Comparison of ENCODE assay signal across 13 cellular contexts in the genomic region with DNA sequence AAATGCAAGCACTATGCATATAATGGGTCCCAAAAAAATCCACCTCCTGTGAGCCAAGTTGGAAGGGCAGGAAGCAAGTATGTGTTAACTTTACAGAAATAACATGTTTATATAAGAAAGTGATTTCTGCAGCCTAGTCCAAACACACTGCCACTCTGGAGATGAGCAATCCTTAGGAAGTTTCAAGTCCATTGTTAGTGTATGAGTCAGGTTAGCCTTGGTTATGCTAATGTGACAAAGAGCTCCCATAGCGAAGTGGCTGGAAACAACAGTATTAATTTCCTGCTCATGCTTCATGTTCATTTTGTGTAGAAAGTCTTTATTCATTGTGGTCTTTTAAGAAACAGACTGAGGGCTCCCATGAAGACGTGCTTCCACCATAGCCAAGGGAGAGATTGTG.
A peak's percentile ranks its signal among the peaks of the same experiment; 100 is the strongest.
DNase-seq lines count a peak whose midpoint lies in the region; ATAC-seq and TF ChIP-seq lines count a peak whose summit lies in the region.
"Had no signal": no experiment of that assay in that cellular context is flagged by ENCODE, and none has a peak within 500 bp of the region (broad histone marks: within the 10 kb centered on the region; RNA-seq: fewer than 3 reads in every experiment).

No MANE protein-coding gene starts in this region.

- H3F3A ChIP-seq in GM23248 (ENCODE audit: insufficient read depth) (peaks cover 23% of the 10 kb centered on the region), smooth muscle cell (ENCODE audit: low read depth) (peaks cover 14% of the 10 kb centered on the region)

- H3K27me3 ChIP-seq in GM23248 (replicated peaks; ENCODE audit: insufficient read depth) (0 out of 2 replicates have a peak, but pooled peaks cover 6% of the 10 kb centered on the region), smooth muscle cell (ENCODE audit: low read depth) (no peaks in the 10 kb centered on the region)

- WGBS in GM23248 (ENCODE audit: low coverage in 1 of 2, low lambda C conversion rate in 2 of 2, missing lambda C conversion rate in 2 of 2), 2 experiments: 9 to 16% methylated on average over 2 of the region's 2 CpGs
- 43% methylated on average over 2 of the region's 2 CpGs for WGBS in smooth muscle cell (ENCODE audit: low lambda C conversion rate)

- peaks cover 20% of the 10 kb centered on the region for H3K36me3 Mint-ChIP-seq in WTC11

- no peaks in the 10 kb centered on the region for H3K36me3 ChIP-seq in GM23248 (ENCODE audit: low read depth)
- no peaks in the 10 kb centered on the region for H3K36me3 ChIP-seq in smooth muscle cell (ENCODE audit: low read depth)
- H3K36me3 ChIP-seq: lower lobe of right lung had no signal

- peak; percentile 65 for ATAC-seq in WTC11
- no peak for ATAC-seq in HG03159 (IDR thresholded peaks at IDR 0.05; ENCODE audit: unreplicated experiment)
- ATAC-seq in GM21576 (IDR thresholded peaks at IDR 0.05; ENCODE audit: unreplicated experiment): no peak
- ATAC-seq: activated CD4-positive, alpha-beta T cell treated with anti-CD3 and anti-CD28 coated beads for 36 hours; activated T-helper 17 cell treated with anti-CD3 and anti-CD28 coated beads, Interleukin-2, amount 50 U/mL, for 72 hours; lower lobe of right lung had no signal

- no peaks in the 10 kb centered on the region for H4K20me1 ChIP-seq in GM23248 (ENCODE audit: insufficient read depth)
- no peaks in the 10 kb centered on the region for H4K20me1 ChIP-seq in smooth muscle cell (ENCODE audit: low read depth)

- H2AFZ ChIP-seq in GM23248 (no peak overlapping the region), smooth muscle cell (ENCODE audit: low read depth) (no peak overlapping the region)

- no peaks in the 10 kb centered on the region for H3K9me2 ChIP-seq in GM23248 (ENCODE audit: insufficient read depth)

- H3K27ac ChIP-seq in GM23248 (peak overlapping the region; percentile 58), smooth muscle cell (ENCODE audit: low read depth) (peak overlapping the region; percentile 36)
- H3K27ac ChIP-seq: lower lobe of right lung had no signal

- H3K27me3 Mint-ChIP-seq in WTC11 (ENCODE audit: low read depth): no peaks in the 10 kb centered on the region

- H3K4me2 ChIP-seq in GM23248 (ENCODE audit: unreplicated experiment) (peak overlapping the region; percentile 30), smooth muscle cell (peak overlapping the region; percentile 45)

- H3K9me3 ChIP-seq in GM23248 (ENCODE audit: low read depth): no peaks in the 10 kb centered on the region
- H3K9me3 ChIP-seq in smooth muscle cell (replicated peaks; ENCODE audit: low read depth): no peaks in the 10 kb centered on the region
- H3K9me3 ChIP-seq: lower lobe of right lung had no signal

- H3K4me1 ChIP-seq in GM23248 (ENCODE audit: insufficient read depth) (peaks cover 20% of the 10 kb centered on the region), smooth muscle cell (ENCODE audit: low read depth) (peaks cover 7% of the 10 kb centered on the region)
- H3K4me1 ChIP-seq: lower lobe of right lung had no signal

- H3K9me3 Mint-ChIP-seq in WTC11: peaks cover 29% of the 10 kb centered on the region
- H3K9me3 Mint-ChIP-seq: activated T-helper 17 cell treated with anti-CD3 and anti-CD28 coated beads, Interleukin-2, amount 50 U/mL, for 72 hours had no signal

- TF ChIP-seq CTCF in WTC11 (IDR thresholded peaks at IDR 0.05) (no peak), smooth muscle cell (IDR thresholded peaks at IDR 0.05; ENCODE audit: borderline replicate concordance, insufficient read depth, poor library complexity, severe bottlenecking) (no peak)

- DNase-seq in GM23248 (peak; percentile 94), WTC11 (ENCODE audit: low spot score) (no peak), glomerular endothelial cell (ENCODE audit: extremely low read depth, low read depth, low spot score) (peak; percentile 34), smooth muscle cell (lab: John Stamatoyannopoulos, UW; ENCODE audit: unreplicated experiment) (no peak), D341Med (ENCODE audit: low spot score) (no peak)
- DNase-seq in activated naive CD4-positive, alpha-beta T cell treated with anti-CD3 and anti-CD28 coated beads, Interleukin-2, amount 50 U/mL, for 16 hours: no peak
- DNase-seq: activated CD4-positive, alpha-beta T cell treated with anti-CD3 and anti-CD28 coated beads for 36 hours; lower lobe of right lung; NCI-H82; posterior cingulate gyrus had no signal

- POLR2A ChIA-PET in WTC11 (lab: Charles Lee): no interaction called here

- H3K9ac ChIP-seq in GM23248 (no peak overlapping the region), smooth muscle cell (ENCODE audit: low read depth) (no peak overlapping the region)

- H3K79me2 ChIP-seq in GM23248 (ENCODE audit: insufficient read depth) (no peaks in the 10 kb centered on the region), smooth muscle cell (ENCODE audit: low read depth) (no peaks in the 10 kb centered on the region)

- H3K27ac Mint-ChIP-seq in WTC11: no peak overlapping the region
- H3K27ac Mint-ChIP-seq: activated CD4-positive, alpha-beta T cell treated with anti-CD3 and anti-CD28 coated beads for 36 hours; activated T-helper 17 cell treated with anti-CD3 and anti-CD28 coated beads, Interleukin-2, amount 50 U/mL, for 72 hours had no signal

- no peak overlapping the region for H3K4me3 Mint-ChIP-seq in WTC11
- H3K4me3 Mint-ChIP-seq: activated CD4-positive, alpha-beta T cell treated with anti-CD3 and anti-CD28 coated beads for 36 hours; activated T-helper 17 cell treated with anti-CD3 and anti-CD28 coated beads, Interleukin-2, amount 50 U/mL, for 72 hours had no signal

- CTCF ChIA-PET in WTC11 (lab: Charles Lee): interaction anchor here (1.3 kb wide), 1 partner anchor 9 kb away, joined by 3 read pairs; no protein-coding TSS in a partner anchor

- in situ Hi-C loops in GM23248 (cut with MboI): no loop called here

- H3K4me3 ChIP-seq in GM23248 (no peak overlapping the region), smooth muscle cell (no peak overlapping the region)
- H3K4me3 ChIP-seq: lower lobe of right lung had no signal

- H3K4me1 Mint-ChIP-seq in WTC11: peaks cover 17% of the 10 kb centered on the region
- H3K4me1 Mint-ChIP-seq: activated CD4-positive, alpha-beta T cell treated with anti-CD3 and anti-CD28 coated beads for 36 hours; activated T-helper 17 cell treated with anti-CD3 and anti-CD28 coated beads, Interleukin-2, amount 50 U/mL, for 72 hours had no signal

TF ChIP-seq in WTC11, 78 proteins besides CTCF, POLR2A, EP300 and RAD21 (continues in another document):
- no peak for TF ChIP-seq NR2C2 (CRISPR knock-in tag; IDR thresholded peaks at IDR 0.05)
- TF ChIP-seq FOXP1 (CRISPR knock-in tag; IDR thresholded peaks at IDR 0.05; ENCODE audit: borderline replicate concordance): no peak
- TF ChIP-seq ZNF425 (CRISPR knock-in tag; conservative IDR thresholded peaks at IDR 0.05): no peak
- TF ChIP-seq, protein P1, sequence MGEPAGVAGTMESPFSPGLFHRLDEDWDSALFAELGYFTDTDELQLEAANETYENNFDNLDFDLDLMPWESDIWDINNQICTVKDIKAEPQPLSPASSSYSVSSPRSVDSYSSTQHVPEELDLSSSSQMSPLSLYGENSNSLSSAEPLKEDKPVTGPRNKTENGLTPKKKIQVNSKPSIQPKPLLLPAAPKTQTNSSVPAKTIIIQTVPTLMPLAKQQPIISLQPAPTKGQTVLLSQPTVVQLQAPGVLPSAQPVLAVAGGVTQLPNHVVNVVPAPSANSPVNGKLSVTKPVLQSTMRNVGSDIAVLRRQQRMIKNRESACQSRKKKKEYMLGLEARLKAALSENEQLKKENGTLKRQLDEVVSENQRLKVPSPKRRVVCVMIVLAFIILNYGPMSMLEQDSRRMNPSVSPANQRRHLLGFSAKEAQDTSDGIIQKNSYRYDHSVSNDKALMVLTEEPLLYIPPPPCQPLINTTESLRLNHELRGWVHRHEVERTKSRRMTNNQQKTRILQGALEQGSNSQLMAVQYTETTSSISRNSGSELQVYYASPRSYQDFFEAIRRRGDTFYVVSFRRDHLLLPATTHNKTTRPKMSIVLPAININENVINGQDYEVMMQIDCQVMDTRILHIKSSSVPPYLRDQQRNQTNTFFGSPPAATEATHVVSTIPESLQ (CRISPR knock-in tag; IDR thresholded peaks at IDR 0.05): no peak
- TF ChIP-seq RORB (CRISPR knock-in tag; IDR thresholded peaks at IDR 0.05): no peak
- TF ChIP-seq ZNF232 (CRISPR knock-in tag; IDR thresholded peaks at IDR 0.05): no peak
- TF ChIP-seq, protein P2, sequence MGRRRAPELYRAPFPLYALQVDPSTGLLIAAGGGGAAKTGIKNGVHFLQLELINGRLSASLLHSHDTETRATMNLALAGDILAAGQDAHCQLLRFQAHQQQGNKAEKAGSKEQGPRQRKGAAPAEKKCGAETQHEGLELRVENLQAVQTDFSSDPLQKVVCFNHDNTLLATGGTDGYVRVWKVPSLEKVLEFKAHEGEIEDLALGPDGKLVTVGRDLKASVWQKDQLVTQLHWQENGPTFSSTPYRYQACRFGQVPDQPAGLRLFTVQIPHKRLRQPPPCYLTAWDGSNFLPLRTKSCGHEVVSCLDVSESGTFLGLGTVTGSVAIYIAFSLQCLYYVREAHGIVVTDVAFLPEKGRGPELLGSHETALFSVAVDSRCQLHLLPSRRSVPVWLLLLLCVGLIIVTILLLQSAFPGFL (CRISPR knock-in tag; IDR thresholded peaks at IDR 0.05; ENCODE audit: borderline replicate concordance): no peak
- no peak for TF ChIP-seq SP1 (CRISPR knock-in tag; conservative IDR thresholded peaks at IDR 0.05)
- TF ChIP-seq ESRRA (CRISPR knock-in tag; IDR thresholded peaks at IDR 0.05; ENCODE audit: borderline replicate concordance): no peak
- TF ChIP-seq, protein P3, sequence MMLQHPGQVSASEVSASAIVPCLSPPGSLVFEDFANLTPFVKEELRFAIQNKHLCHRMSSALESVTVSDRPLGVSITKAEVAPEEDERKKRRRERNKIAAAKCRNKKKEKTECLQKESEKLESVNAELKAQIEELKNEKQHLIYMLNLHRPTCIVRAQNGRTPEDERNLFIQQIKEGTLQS (CRISPR knock-in tag; conservative IDR thresholded peaks at IDR 0.05): no peak
- TF ChIP-seq SMAD3 (CRISPR knock-in tag; IDR thresholded peaks at IDR 0.05; ENCODE audit: borderline replicate concordance): no peak

Comparison
In these comparisons a context has a peak if more than half of its experiments do, and no peak if none do; other contexts are left out.
1. DNase-seq: peak in GM23248 (single experiment) and glomerular endothelial cell (single experiment); none in WTC11 (single experiment), smooth muscle cell (single experiment), activated naive CD4-positive, alpha-beta T cell treated with anti-CD3 and anti-CD28 coated beads, Interleukin-2, amount 50 U/mL, for 16 hours (single experiment) and D341Med (single experiment).